Comparison of ENCODE assay signal across 33 cellular contexts in the genomic region with DNA sequence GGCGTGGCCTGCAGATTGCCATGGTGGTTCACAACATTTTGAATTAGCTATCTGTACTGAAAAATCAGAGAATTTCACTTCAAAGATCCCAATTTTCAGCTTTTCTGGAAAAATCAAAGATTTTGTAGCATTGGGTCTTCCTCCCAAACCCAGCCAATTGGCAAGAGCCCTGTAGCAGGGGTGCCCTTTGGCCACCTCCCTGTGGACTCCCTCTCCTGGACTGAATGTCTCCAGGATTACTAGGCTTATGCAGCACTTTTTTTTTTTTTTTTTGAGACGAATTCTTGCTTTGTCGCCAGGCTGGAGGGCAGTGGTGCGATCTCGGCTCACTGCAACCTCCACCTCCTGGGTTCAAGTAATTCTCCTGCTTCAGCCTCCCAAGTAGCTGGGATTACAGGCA. TPM values are rescaled to one million over a fixed set of nuclear protein-coding genes. Genes with fewer than 3 reads are reported as not detected.
"Had no signal": no experiment of that assay in that cellular context is flagged by ENCODE, and none has a peak within 500 bp of the region (broad histone marks: within the 10 kb centered on the region; RNA-seq: fewer than 3 reads in every experiment).

No MANE protein-coding gene starts in this region.

- H3K4me1 ChIP-seq: colonic mucosa had no signal

- DNase-seq: activated B cell treated with CpG ODN at 0.5 μM for 24 hours; activated CD4-positive, alpha-beta T cell treated with anti-CD3 and anti-CD28 coated beads for 36 hours; activated CD4-positive, alpha-beta T cell treated with anti-CD3 and anti-CD28 coated beads, Interleukin-2, amount 10 ng/mL, durations not matched to agents 24 days and 14 days; activated CD4-positive, alpha-beta T cell treated with anti-CD3 and anti-CD28 coated beads, Interleukin-2, amount 50 U/mL, for 48 hours; activated CD4-positive, CD25-positive, alpha-beta regulatory T cell treated with anti-CD3 and anti-CD28 coated beads, Interleukin-2, amount 50 U/mL, for 72 hours; activated CD8-positive, alpha-beta memory T cell treated with anti-CD3 and anti-CD28 coated beads for 24 hours; activated CD8-positive, alpha-beta T cell treated with anti-CD3 and anti-CD28 coated beads for 36 hours; activated effector memory CD4-positive, alpha-beta T cell treated with Interleukin-2 at 50 U/mL for 16 hours; activated gamma-delta T cell treated with Interleukin-2 at 50 U/mL for 16 hours; activated naive CD4-positive, alpha-beta T cell treated with anti-CD3 and anti-CD28 coated beads, Interleukin-2, amount 50 U/mL, for 16 hours; activated naive CD4-positive, alpha-beta T cell treated with Interleukin-2 at 50 U/mL for 16 hours; activated T-cell treated with anti-CD3 and anti-CD28 coated beads, Interleukin-2, amount 50 U/mL, for 4 hours; adrenal gland; aorta; body of pancreas; caudate nucleus; colonic mucosa; effector CD8-positive, alpha-beta T cell; esophagus squamous epithelium; foreskin melanocyte; T-helper 1 cell; T-helper 17 cell; T1000; WERI-Rb-1 had no signal

- H3K9me3 ChIP-seq: adrenal gland, body of pancreas, colonic mucosa, esophagus squamous epithelium, gastroesophageal sphincter had no signal

- H3K27ac ChIP-seq: adrenal gland, body of pancreas, colonic mucosa, epithelial cell of prostate, esophagus squamous epithelium, gastroesophageal sphincter, WERI-Rb-1 had no signal

- H3K27me3 ChIP-seq: adrenal gland, body of pancreas, colonic mucosa, esophagus squamous epithelium, gastroesophageal sphincter had no signal

- H3K4me3 ChIP-seq: adrenal gland, body of pancreas, colonic mucosa, esophagus squamous epithelium, gastroesophageal sphincter had no signal

- ATAC-seq: activated CD4-positive, alpha-beta T cell treated with anti-CD3 and anti-CD28 coated beads for 36 hours; activated CD8-positive, alpha-beta T cell treated with anti-CD3 and anti-CD28 coated beads for 36 hours; activated T-cell treated with anti-CD3 and anti-CD28 coated beads, Interleukin-2, amount 50 U/mL, for 4 hours; activated T-helper 17 cell treated with anti-CD3 and anti-CD28 coated beads, Interleukin-2, amount 50 U/mL, for 72 hours; body of pancreas; gastroesophageal sphincter; T-helper 17 cell had no signal

- FAIRE-seq: endometrium, endothelial cell of umbilical vein had no signal

RNA-seq across cellular contexts. Expression of a gene that starts 39.6 kb away (rescaled TPM):
- total RNA-seq: activated B cell treated with CpG ODN at 0.5 μM for 24 hours; activated CD4-positive, alpha-beta T cell treated with anti-CD3 and anti-CD28 coated beads for 36 hours; activated CD4-positive, alpha-beta T cell treated with anti-CD3 and anti-CD28 coated beads, Interleukin-2, amount 10 ng/mL, durations not matched to agents 24 days and 14 days; activated CD8-positive, alpha-beta T cell treated with anti-CD3 and anti-CD28 coated beads for 36 hours; activated T-helper 17 cell treated with anti-CD3 and anti-CD28 coated beads, Interleukin-2, amount 50 U/mL, for 72 hours; chondrocyte; dermis microvascular lymphatic vessel endothelial cell; endothelial cell of umbilical vein; fibroblast of villous mesenchyme; glomerular endothelial cell; T-helper 17 cell had no signal
- polyA plus RNA-seq: endothelial cell of umbilical vein had no signal
